29 cellular contexts compared by ENCODE assay signal in genomic region chr16:72612718-72613117, GRCh38.
"Had no signal": no experiment of that assay in that cellular context is flagged by ENCODE, and none has a peak within 500 bp of the region (broad histone marks: within the 10 kb centered on the region; RNA-seq: fewer than 3 reads in every experiment).

No MANE protein-coding gene starts in this region.

- H3K27ac Mint-ChIP-seq: activated CD4-positive, alpha-beta memory T cell treated with anti-CD3 and anti-CD28 coated beads for 36 hours; activated CD4-positive, alpha-beta T cell treated with anti-CD3 and anti-CD28 coated beads for 36 hours; activated CD4-positive, alpha-beta T cell treated with anti-CD3 and anti-CD28 coated beads, Interleukin-2, amount 10 ng/mL, durations not matched to agents 24 days and 14 days; activated CD8-positive, alpha-beta memory T cell treated with anti-CD3 and anti-CD28 coated beads, Interleukin-2, amount 10 ng/mL, durations not matched to agents 7 days and 5 days; activated CD8-positive, alpha-beta T cell treated with anti-CD3 and anti-CD28 coated beads, Interleukin-2, amount 10 ng/mL, durations not matched to agents 7 days and 5 days; activated naive CD4-positive, alpha-beta T cell treated with anti-CD3 and anti-CD28 coated beads, Interleukin-2, amount 10 ng/mL, durations not matched to agents 7 days and 5 days; activated naive CD4-positive, alpha-beta T cell treated with anti-CD3 and anti-CD28 coated beads, Interleukin-2, amount 50 U/mL, for 72 hours; activated naive CD8-positive, alpha-beta T cell treated with anti-CD3 and anti-CD28 coated beads, Interleukin-2, amount 10 ng/mL, durations not matched to agents 7 days and 5 days; activated T-helper 1 cell treated with anti-CD3 and anti-CD28 coated beads, Interleukin-12 subunit alpha, Interleukin-12 subunit beta, Interleukin-2, Interleukin-4 antibody, amounts not matched to agents 30 ng/mL and 10 ng/mL and 1 ng/mL, durations not matched to agents 14 hours and 24 hours and 36 hours; activated T-helper 2 cell treated with anti-CD3 and anti-CD28 coated beads, Interferon-gamma antibody, Interleukin-2, Interleukin-4, amounts not matched to agents 10 μg/mL and 5 μg/mL and 100 μg/mL, durations not matched to agents 14 hours and 24 hours and 36 hours; dendritic cell treated with granulocyte-macrophage colony-stimulating factor and Interleukin-4, amounts not matched to agents 40 ng/mL and 50 ng/mL, for 4 days; endodermal cell had no signal

- H3K4me3 ChIP-seq: ascending aorta, colonic mucosa, dorsolateral prefrontal cortex had no signal

- H3K9me3 Mint-ChIP-seq: activated CD4-positive, alpha-beta memory T cell treated with anti-CD3 and anti-CD28 coated beads for 36 hours; activated CD4-positive, alpha-beta T cell treated with anti-CD3 and anti-CD28 coated beads, Interleukin-2, amount 10 ng/mL, durations not matched to agents 24 days and 14 days; activated naive CD4-positive, alpha-beta T cell treated with anti-CD3 and anti-CD28 coated beads, Interleukin-2, amount 10 ng/mL, durations not matched to agents 7 days and 5 days; activated naive CD8-positive, alpha-beta T cell treated with anti-CD3 and anti-CD28 coated beads, Interleukin-2, amount 10 ng/mL, durations not matched to agents 7 days and 5 days; activated T-helper 1 cell treated with anti-CD3 and anti-CD28 coated beads, Interleukin-12 subunit alpha, Interleukin-12 subunit beta, Interleukin-2, Interleukin-4 antibody, amounts not matched to agents 30 ng/mL and 10 ng/mL and 1 ng/mL, durations not matched to agents 14 hours and 24 hours and 36 hours; activated T-helper 2 cell treated with anti-CD3 and anti-CD28 coated beads, Interferon-gamma antibody, Interleukin-2, Interleukin-4, amounts not matched to agents 10 μg/mL and 5 μg/mL and 100 μg/mL, durations not matched to agents 14 hours and 24 hours and 36 hours; dendritic cell treated with granulocyte-macrophage colony-stimulating factor and Interleukin-4, amounts not matched to agents 40 ng/mL and 50 ng/mL, for 4 days had no signal

- H3K36me3 ChIP-seq: ascending aorta, colonic mucosa had no signal

- H3K4me3 Mint-ChIP-seq: activated CD4-positive, alpha-beta memory T cell treated with anti-CD3 and anti-CD28 coated beads for 36 hours; activated CD4-positive, alpha-beta T cell treated with anti-CD3 and anti-CD28 coated beads for 36 hours; activated CD4-positive, alpha-beta T cell treated with anti-CD3 and anti-CD28 coated beads, Interleukin-2, amount 10 ng/mL, durations not matched to agents 24 days and 14 days; activated CD8-positive, alpha-beta memory T cell treated with anti-CD3 and anti-CD28 coated beads, Interleukin-2, amount 10 ng/mL, durations not matched to agents 7 days and 5 days; activated CD8-positive, alpha-beta T cell treated with anti-CD3 and anti-CD28 coated beads, Interleukin-2, amount 10 ng/mL, durations not matched to agents 7 days and 5 days; activated naive CD4-positive, alpha-beta T cell treated with anti-CD3 and anti-CD28 coated beads, Interleukin-2, amount 10 ng/mL, durations not matched to agents 7 days and 5 days; activated naive CD8-positive, alpha-beta T cell treated with anti-CD3 and anti-CD28 coated beads, Interleukin-2, amount 10 ng/mL, durations not matched to agents 7 days and 5 days; activated T-helper 1 cell treated with anti-CD3 and anti-CD28 coated beads, Interleukin-12 subunit alpha, Interleukin-12 subunit beta, Interleukin-2, Interleukin-4 antibody, amounts not matched to agents 30 ng/mL and 10 ng/mL and 1 ng/mL, durations not matched to agents 14 hours and 24 hours and 36 hours; dendritic cell treated with granulocyte-macrophage colony-stimulating factor and Interleukin-4, amounts not matched to agents 40 ng/mL and 50 ng/mL, for 4 days; endodermal cell had no signal

- ATAC-seq: activated CD4-positive, alpha-beta T cell treated with anti-CD3 and anti-CD28 coated beads for 36 hours; activated CD8-positive, alpha-beta memory T cell treated with anti-CD3 and anti-CD28 coated beads, Interleukin-2, amount 10 ng/mL, durations not matched to agents 7 days and 5 days; activated CD8-positive, alpha-beta T cell treated with anti-CD3 and anti-CD28 coated beads, Interleukin-2, amount 10 ng/mL, durations not matched to agents 7 days and 5 days; activated naive CD4-positive, alpha-beta T cell treated with anti-CD3 and anti-CD28 coated beads, Interleukin-2, amount 50 U/mL, for 72 hours; esophagus mucosa had no signal

- H3K27ac ChIP-seq: colonic mucosa had no signal

- H3K36me3 Mint-ChIP-seq: activated CD4-positive, alpha-beta memory T cell treated with anti-CD3 and anti-CD28 coated beads for 36 hours; activated naive CD4-positive, alpha-beta T cell treated with anti-CD3 and anti-CD28 coated beads, Interleukin-2, amount 10 ng/mL, durations not matched to agents 7 days and 5 days; activated naive CD4-positive, alpha-beta T cell treated with anti-CD3 and anti-CD28 coated beads, Interleukin-2, amount 50 U/mL, for 72 hours had no signal

- H3K9me3 ChIP-seq: ascending aorta, colonic mucosa had no signal

- H3K27me3 ChIP-seq: ascending aorta, colonic mucosa, dorsolateral prefrontal cortex had no signal

- H3K4me1 ChIP-seq: ascending aorta, colonic mucosa had no signal

- DNase-seq: activated CD4-positive, alpha-beta memory T cell treated with anti-CD3 and anti-CD28 coated beads for 36 hours; activated CD4-positive, alpha-beta T cell treated with anti-CD3 and anti-CD28 coated beads for 36 hours; activated CD4-positive, alpha-beta T cell treated with anti-CD3 and anti-CD28 coated beads, Interleukin-2, amount 10 ng/mL, durations not matched to agents 24 days and 14 days; activated CD4-positive, CD25-positive, alpha-beta regulatory T cell; activated CD4-positive, CD25-positive, alpha-beta regulatory T cell treated with anti-CD3 and anti-CD28 coated beads, Interleukin-2, amount 50 U/mL, for 72 hours; activated CD8-positive, alpha-beta memory T cell treated with anti-CD3 and anti-CD28 coated beads, Interleukin-2, amount 10 ng/mL, durations not matched to agents 7 days and 5 days; activated CD8-positive, alpha-beta memory T cell treated with anti-CD3 and anti-CD28 coated beads, Interleukin-2, amount 50 U/mL, for 4 hours; activated CD8-positive, alpha-beta T cell treated with anti-CD3 and anti-CD28 coated beads, Interleukin-2, amount 10 ng/mL, durations not matched to agents 7 days and 5 days; activated effector memory CD4-positive, alpha-beta T cell treated with anti-CD3 and anti-CD28 coated beads, Interleukin-2, amount 50 U/mL, for 16 hours; activated naive CD4-positive, alpha-beta T cell treated with anti-CD3 and anti-CD28 coated beads, Interleukin-2, amount 10 ng/mL, durations not matched to agents 7 days and 5 days; activated naive CD8-positive, alpha-beta T cell treated with anti-CD3 and anti-CD28 coated beads, Interleukin-2, amount 10 ng/mL, durations not matched to agents 7 days and 5 days; activated T-cell treated with anti-CD3 and anti-CD28 coated beads, Interleukin-2, amount 50 U/mL, for 1 hour; activated T-cell treated with anti-CD3 and anti-CD28 coated beads, Interleukin-2, amount 50 U/mL, for 48 hours; caudate nucleus; colonic mucosa; dorsolateral prefrontal cortex; effector memory CD4-positive, alpha-beta T cell; endodermal cell; T-helper 1 cell; T-helper 2 cell had no signal

- H3K4me1 Mint-ChIP-seq: activated CD8-positive, alpha-beta memory T cell treated with anti-CD3 and anti-CD28 coated beads, Interleukin-2, amount 10 ng/mL, durations not matched to agents 7 days and 5 days; activated naive CD4-positive, alpha-beta T cell treated with anti-CD3 and anti-CD28 coated beads, Interleukin-2, amount 10 ng/mL, durations not matched to agents 7 days and 5 days; activated naive CD8-positive, alpha-beta T cell treated with anti-CD3 and anti-CD28 coated beads, Interleukin-2, amount 10 ng/mL, durations not matched to agents 7 days and 5 days had no signal

- FAIRE-seq: bronchial epithelial cell, frontal cortex had no signal

- H3K27me3 Mint-ChIP-seq: activated CD4-positive, alpha-beta memory T cell treated with anti-CD3 and anti-CD28 coated beads for 36 hours; activated CD4-positive, alpha-beta T cell treated with anti-CD3 and anti-CD28 coated beads for 36 hours; activated CD4-positive, alpha-beta T cell treated with anti-CD3 and anti-CD28 coated beads, Interleukin-2, amount 10 ng/mL, durations not matched to agents 24 days and 14 days; activated CD8-positive, alpha-beta memory T cell treated with anti-CD3 and anti-CD28 coated beads, Interleukin-2, amount 10 ng/mL, durations not matched to agents 7 days and 5 days; activated naive CD4-positive, alpha-beta T cell treated with anti-CD3 and anti-CD28 coated beads, Interleukin-2, amount 10 ng/mL, durations not matched to agents 7 days and 5 days; activated naive CD8-positive, alpha-beta T cell treated with anti-CD3 and anti-CD28 coated beads, Interleukin-2, amount 10 ng/mL, durations not matched to agents 7 days and 5 days; brain; dendritic cell treated with granulocyte-macrophage colony-stimulating factor and Interleukin-4, amounts not matched to agents 40 ng/mL and 50 ng/mL, for 4 days had no signal
